8 cellular contexts compared by ENCODE assay signal in genomic region chr1:1069061-1069710, GRCh38. TPM values are rescaled to one million over a fixed set of nuclear protein-coding genes. Genes with fewer than 3 reads are reported as not detected.
DNase-seq lines count a peak whose midpoint lies in the region; ATAC-seq and TF ChIP-seq lines count a peak whose summit lies in the region.

No MANE protein-coding gene starts in this region.

- H3K27me3 Mint-ChIP-seq in CD4-positive, alpha-beta T cell = peaks cover under 1% of the 10 kb centered on the region
- peaks cover 7% of the 10 kb centered on the region for H3K27me3 Mint-ChIP-seq in T-helper 17 cell

- peak overlapping the region; percentile 49 for H2AFZ ChIP-seq in hepatocyte

- no peaks in the 10 kb centered on the region for H3K79me2 ChIP-seq in hepatocyte

- H3K27ac Mint-ChIP-seq in CD4-positive, alpha-beta T cell = peak overlapping the region; percentile 78
- no peak overlapping the region for H3K27ac Mint-ChIP-seq in T-helper 17 cell

- no peaks in the 10 kb centered on the region for H4K20me1 ChIP-seq in hepatocyte (ENCODE audit: insufficient read depth, poor library complexity, severe bottlenecking)

- peaks cover 11% of the 10 kb centered on the region for H3K27me3 ChIP-seq in CD4-positive, alpha-beta T cell (ENCODE audit: control insufficient read depth, insufficient read depth, low read length)
- H3K27me3 ChIP-seq in MG63 (no peaks in the 10 kb centered on the region), hepatocyte (no peaks in the 10 kb centered on the region), sigmoid colon (peaks cover 28 to 84% (median 68%) of the 10 kb centered on the region in 3 donors)

- no peaks in the 10 kb centered on the region for H3K9me3 ChIP-seq in CD4-positive, alpha-beta T cell (ENCODE audit: control insufficient read depth, low read length)
- H3K9me3 ChIP-seq in MG63 (no peaks in the 10 kb centered on the region), T-helper 17 cell (ENCODE audit: control insufficient read depth, low read length, poor library complexity, severe bottlenecking) (no peaks in the 10 kb centered on the region), hepatocyte (ENCODE audit: low read depth) (no peaks in the 10 kb centered on the region), sigmoid colon (no peaks in the 10 kb centered on the region)

- H3K4me1 Mint-ChIP-seq in CD4-positive, alpha-beta T cell (ENCODE audit: low read depth) = no peaks in the 10 kb centered on the region
- no peaks in the 10 kb centered on the region for H3K4me1 Mint-ChIP-seq in T-helper 17 cell

- peaks cover 8% of the 10 kb centered on the region for H3K4me1 ChIP-seq in hepatocyte (ENCODE audit: insufficient read depth)
- peaks cover 0 to 20% (median 17%) of the 10 kb centered on the region in 4 donors for H3K4me1 ChIP-seq in sigmoid colon

- DNase-seq in CD4-positive, alpha-beta T cell = peak; percentile 86 to 97 (median 92)
- DNase-seq in MG63 (peak; percentile 30), T-helper 17 cell (peak; percentile 87 to 94 (median 88)), amygdala (lab: John Stamatoyannopoulos, UW) (peak in 40 of 56 donors; percentile 8 to 77 (median 42)), hepatocyte (ENCODE audit: low spot score) (peak; percentile 91), sigmoid colon (no peak)

- TF ChIP-seq EP300 in sigmoid colon (IDR thresholded peaks at IDR 0.05) = no peak

- peak overlapping the region; percentile 87 for H3K4me3 Mint-ChIP-seq in CD4-positive, alpha-beta T cell
- peak overlapping the region; percentile 84 for H3K4me3 Mint-ChIP-seq in T-helper 17 cell

- 7% methylated on average over 39 of the region's 75 CpGs for whole genome bisulfite sequencing in hepatocyte (ENCODE audit: low lambda C conversion rate, missing lambda C conversion rate)
- WGBS in sigmoid colon, 2 donors = 1 to 4% methylated on average over 75 of the region's 75 CpGs

- no peaks in the 10 kb centered on the region for H3K9me3 Mint-ChIP-seq in CD4-positive, alpha-beta T cell

- peak overlapping the region; percentile 41 for H3K27ac ChIP-seq in CD4-positive, alpha-beta T cell (ENCODE audit: low read depth, low read length)
- peak overlapping the region; percentile 59 for H3K27ac ChIP-seq in hepatocyte
- no peak overlapping the region for H3K27ac ChIP-seq in sigmoid colon

- intact Hi-C loops in CD4-positive, alpha-beta T cell (cut with DNase I, micrococcal nuclease) = loop anchor here (1.0 to 10.0 kb wide), 5 partner anchors 28 to 164 kb away; partner anchors contain the start of gene C1orf159 (in 1 of the 2)
- intact Hi-C loops in sigmoid colon (cut with DNase I) = no loop called here

- TF ChIP-seq CTCF in CD4-positive, alpha-beta T cell (IDR thresholded peaks at IDR 0.05) = no peak
- no peak for TF ChIP-seq CTCF in hepatocyte (IDR thresholded peaks at IDR 0.05; ENCODE audit: poor library complexity)
- no peak for TF ChIP-seq CTCF in sigmoid colon (IDR thresholded peaks at IDR 0.05)

- H3K9me2 ChIP-seq in hepatocyte (replicated peaks; ENCODE audit: insufficient read depth) = no peaks in the 10 kb centered on the region

- POLR2A ChIA-PET in CD4-positive, alpha-beta T cell (lab: Charles Lee) = no interaction called here

- peak overlapping the region; percentile 46 for H3K4me3 ChIP-seq in MG63
- H3K4me3 ChIP-seq in hepatocyte = peak overlapping the region; percentile 19
- H3K4me3 ChIP-seq in sigmoid colon = peak overlapping the region in 3 of 4 donors; percentile 40 to 48 (median 40)

- TF ChIP-seq POLR2A in sigmoid colon (IDR thresholded peaks at IDR 0.05) = no peak

- ATAC-seq in CD4-positive, alpha-beta T cell (ENCODE audit: poor library complexity) = peak; percentile 69
- ATAC-seq in GM19452 (IDR thresholded peaks at IDR 0.05; ENCODE audit: unreplicated experiment) = peak; percentile 48
- ATAC-seq in T-helper 17 cell = peak; percentile 70
- ATAC-seq in HG02870 (IDR thresholded peaks at IDR 0.05; ENCODE audit: unreplicated experiment) = no peak

- no peaks in the 10 kb centered on the region for H3K36me3 ChIP-seq in MG63
- H3K36me3 ChIP-seq in hepatocyte (replicated peaks; ENCODE audit: insufficient read depth, low read depth) = no peaks in the 10 kb centered on the region
- H3K36me3 ChIP-seq in sigmoid colon = no peaks in the 10 kb centered on the region

- no peaks in the 10 kb centered on the region for H3K36me3 Mint-ChIP-seq in CD4-positive, alpha-beta T cell (ENCODE audit: low read depth)
- no peaks in the 10 kb centered on the region for H3K36me3 Mint-ChIP-seq in T-helper 17 cell (ENCODE audit: low read depth)

- peak overlapping the region; percentile 76 for H3K4me2 ChIP-seq in hepatocyte

- CTCF ChIA-PET in CD4-positive, alpha-beta T cell (lab: Charles Lee) = no interaction called here

RNA-seq across cellular contexts. Expression of gene RNF223, which starts 4.9 kb away (rescaled TPM):
- total RNA-seq in CD4-positive, alpha-beta T cell = not detected
- not detected in 2 replicates for total RNA-seq in MG63 (2014; rRNA removed; shearing (Covaris generic); ENCODE audit: low replicate concordance)
- total RNA-seq in T-helper 17 cell = not detected
- total RNA-seq in hepatocyte = 0.08 and 0.43 TPM in 2 replicates
- 0.88 and 2.6 TPM in 2 replicates for polyA plus RNA-seq in hepatocyte
- total RNA-seq in sigmoid colon = not detected
- 1 to 10 TPM in 2 of 3 donors, under 1 TPM in 1; 0.60 to 3.7 (median 1.9) TPM for polyA plus RNA-seq in sigmoid colon

RNA-seq across cellular contexts. Expression of gene C1orf159, which starts 46.7 kb away (rescaled TPM):
- 10 to 100 TPM; 11.1 to 11.3 TPM for total RNA-seq in CD4-positive, alpha-beta T cell
- 7.3 and 18.2 TPM in 2 replicates for total RNA-seq in MG63 (2014; rRNA removed; shearing (Covaris generic); ENCODE audit: low replicate concordance)
- total RNA-seq in T-helper 17 cell (10 to 100 TPM; 13.4 to 17.1 TPM), hepatocyte (7.1 and 9.2 TPM in 2 replicates), sigmoid colon (10 to 100 TPM in 2 of 4 donors, 1 to 10 TPM in 2; 7.9 to 13.8 (median 10.4) TPM)
- polyA plus RNA-seq in hepatocyte (21.7 and 25.1 TPM in 2 replicates), sigmoid colon (10 to 100 TPM in 1 of 3 donors, 1 to 10 TPM in 2; 6.6 to 25.3 (median 6.9) TPM)

RNA-seq across cellular contexts. Expression of gene AGRN, which starts 49.3 kb away (rescaled TPM):
- 1 to 10 TPM; 1.5 to 2.0 TPM for total RNA-seq in CD4-positive, alpha-beta T cell
- 38.0 and 70.2 TPM in 2 replicates for total RNA-seq in MG63 (2014; rRNA removed; shearing (Covaris generic); ENCODE audit: low replicate concordance)
- total RNA-seq in T-helper 17 cell (1 to 10 TPM; 1.2 to 1.4 TPM), hepatocyte (51.8 and 81.8 TPM in 2 replicates), sigmoid colon (10 to 100 TPM in 2 of 4 donors, 1 to 10 TPM in 2; 3.9 to 23.3 (median 10.3) TPM)
- polyA plus RNA-seq in hepatocyte (53.3 and 61.2 TPM in 2 replicates), sigmoid colon (10 to 100 TPM in 1 of 3 donors, 1 to 10 TPM in 2; 2.8 to 54.4 (median 3.0) TPM)

RNA-seq across cellular contexts. Expression of gene ISG15, which starts 55.9 kb away (rescaled TPM):
- 10 to 100 TPM; 38.0 to 38.9 TPM for total RNA-seq in CD4-positive, alpha-beta T cell
- 68.0 and 98.4 TPM in 2 replicates for total RNA-seq in MG63 (2014; rRNA removed; shearing (Covaris generic); ENCODE audit: low replicate concordance)
- total RNA-seq in T-helper 17 cell = 10 to 100 TPM; 19.5 to 52.1 TPM
- 62.3 and 86.0 TPM in 2 replicates for total RNA-seq in hepatocyte
- polyA plus RNA-seq in hepatocyte = 88.5 and 89.6 TPM in 2 replicates
- total RNA-seq in sigmoid colon = 10 to 100 TPM; 49.4 to 81.1 (median 68.8) TPM
- polyA plus RNA-seq in sigmoid colon = 100 to 1,000 TPM in 2 of 3 donors, 10 to 100 TPM in 1; 78.7 to 357 (median 241) TPM

Comparison
In these comparisons a context has a peak if more than half of its experiments do, and no peak if none do; other contexts are left out.
1. H3K27ac ChIP-seq: peak in CD4-positive, alpha-beta T cell (single experiment) and hepatocyte (single experiment); none in sigmoid colon (0 of 4).
2. Peak in every context shown above with its lines, with median percentiles within 50 percentile points of each other: H3K4me3 ChIP-seq.